In genomic region chr1:30035522-30036228, GRCh38 we compare ENCODE assay signal across 14 cellular contexts.
DNase-seq lines count a peak whose midpoint lies in the region; ATAC-seq and TF ChIP-seq lines count a peak whose summit lies in the region.
"Had no signal": no experiment of that assay in that cellular context is flagged by ENCODE, and none has a peak within 500 bp of the region (broad histone marks: within the 10 kb centered on the region; RNA-seq: fewer than 3 reads in every experiment).

No MANE protein-coding gene starts in this region.

- peak; percentile 34 for DNase-seq in natural killer cell treated with Interleukin-12 subunit alpha and Interleukin-12 subunit beta and Interleukin-15 and Interleukin-18, amount 100 ng/mL, for 72 hours (ENCODE audit: low spot score)
- DNase-seq in natural killer cell (no peak), esophagus muscularis mucosa (ENCODE audit: extremely low spot score) (peak; percentile 89), upper lobe of right lung (peak; percentile 47), NCI-H774 (lab: John Stamatoyannopoulos, UW) (no peak), HK-2 (ENCODE audit: unreplicated experiment) (no peak)
- DNase-seq: C1 segment of cervical spinal cord; CD4-positive, alpha-beta memory T cell; DMS79; GM23248; H7 had no signal

- H3K27ac Mint-ChIP-seq in natural killer cell treated with Interleukin-12 subunit alpha and Interleukin-12 subunit beta and Interleukin-15 and Interleukin-18, amount 100 ng/mL, for 72 hours, result no peak overlapping the region
- H3K27ac Mint-ChIP-seq in natural killer cell, result no peak overlapping the region
- H3K27ac Mint-ChIP-seq: B cell; CD4-positive, alpha-beta memory T cell had no signal

- 84% methylated on average over 8 of the region's 8 CpGs for WGBS in esophagus muscularis mucosa

- H3K4me3 ChIP-seq in esophagus muscularis mucosa (no peak overlapping the region), upper lobe of right lung (no peak overlapping the region)
- H3K4me3 ChIP-seq: GM12878, GM23248 had no signal

- peaks cover 12 to 20% of the 10 kb centered on the region in 2 donors for H3K27me3 Mint-ChIP-seq in natural killer cell treated with Interleukin-12 subunit alpha and Interleukin-12 subunit beta and Interleukin-15 and Interleukin-18, amount 100 ng/mL, for 72 hours
- peaks cover 9 to 19% of the 10 kb centered on the region in 2 donors for H3K27me3 Mint-ChIP-seq in natural killer cell (ENCODE audit: low read depth in 2 of 2)

- TF ChIP-seq POLR2A in esophagus muscularis mucosa (IDR thresholded peaks at IDR 0.05; ENCODE audit: low read depth), result no peak

- H3K4me1 ChIP-seq in esophagus muscularis mucosa (peaks cover 0 to 3% (median 0%) of the 10 kb centered on the region in 4 donors), upper lobe of right lung (no peaks in the 10 kb centered on the region)

- intact Hi-C loops in natural killer cell (cut with micrococcal nuclease), result no loop called here
- intact Hi-C loops in esophagus muscularis mucosa (cut with DNase I), result no loop called here
- intact Hi-C loops in upper lobe of right lung (cut with DNase I), result no loop called here

- TF ChIP-seq CTCF in natural killer cell (IDR thresholded peaks at IDR 0.05) (no peak), esophagus muscularis mucosa (IDR thresholded peaks at IDR 0.05) (no peak), upper lobe of right lung (IDR thresholded peaks at IDR 0.05) (no peak)

- no peak for ATAC-seq in natural killer cell treated with Interleukin-12 subunit alpha and Interleukin-12 subunit beta and Interleukin-15 and Interleukin-18, amount 100 ng/mL, for 72 hours
- ATAC-seq in natural killer cell (no peak), upper lobe of right lung (no peak), HG03571 (IDR thresholded peaks at IDR 0.05; ENCODE audit: unreplicated experiment) (no peak)
- ATAC-seq: GM12878 had no signal

- H3K27ac ChIP-seq in esophagus muscularis mucosa (replicated peaks in 1 of 4) (no peak overlapping the region), upper lobe of right lung (no peak overlapping the region)
- H3K27ac ChIP-seq: GM23248 had no signal

- no peaks in the 10 kb centered on the region for H3K9me3 ChIP-seq in esophagus muscularis mucosa
- H3K9me3 ChIP-seq in upper lobe of right lung, result no peaks in the 10 kb centered on the region

- no peak for TF ChIP-seq EP300 in esophagus muscularis mucosa (IDR thresholded peaks at IDR 0.05)

- no peak overlapping the region for H3K4me3 Mint-ChIP-seq in natural killer cell treated with Interleukin-12 subunit alpha and Interleukin-12 subunit beta and Interleukin-15 and Interleukin-18, amount 100 ng/mL, for 72 hours
- no peak overlapping the region for H3K4me3 Mint-ChIP-seq in natural killer cell
- H3K4me3 Mint-ChIP-seq: B cell; CD4-positive, alpha-beta memory T cell had no signal

- no peaks in the 10 kb centered on the region for H3K36me3 ChIP-seq in esophagus muscularis mucosa
- H3K36me3 ChIP-seq in upper lobe of right lung, result no peaks in the 10 kb centered on the region

- peaks cover 0 to 32% (median 3%) of the 10 kb centered on the region in 4 donors for H3K27me3 ChIP-seq in esophagus muscularis mucosa
- H3K27me3 ChIP-seq in upper lobe of right lung, result peaks cover 15% of the 10 kb centered on the region

- peaks cover 5% of the 10 kb centered on the region for H3K36me3 Mint-ChIP-seq in natural killer cell treated with Interleukin-12 subunit alpha and Interleukin-12 subunit beta and Interleukin-15 and Interleukin-18, amount 100 ng/mL, for 72 hours
- H3K36me3 Mint-ChIP-seq in natural killer cell, result no peaks in the 10 kb centered on the region
- H3K36me3 Mint-ChIP-seq: CD4-positive, alpha-beta memory T cell had no signal

- peaks cover 2% of the 10 kb centered on the region for H3K9me3 Mint-ChIP-seq in natural killer cell treated with Interleukin-12 subunit alpha and Interleukin-12 subunit beta and Interleukin-15 and Interleukin-18, amount 100 ng/mL, for 72 hours
- H3K9me3 Mint-ChIP-seq in natural killer cell, result peaks cover 2% of the 10 kb centered on the region in 2 donors

- H3K4me1 Mint-ChIP-seq in natural killer cell treated with Interleukin-12 subunit alpha and Interleukin-12 subunit beta and Interleukin-15 and Interleukin-18, amount 100 ng/mL, for 72 hours (ENCODE audit: low read depth in 2 of 2), result peaks cover 0 to 3% of the 10 kb centered on the region in 2 donors
- H3K4me1 Mint-ChIP-seq in natural killer cell, result peaks cover 0 to under 1% of the 10 kb centered on the region in 2 donors
- H3K4me1 Mint-ChIP-seq: B cell; CD4-positive, alpha-beta memory T cell had no signal

Comparison
In these comparisons a context has a peak if more than half of its experiments do, and no peak if none do; other contexts are left out.
1. DNase-seq: peak in natural killer cell treated with Interleukin-12 subunit alpha and Interleukin-12 subunit beta and Interleukin-15 and Interleukin-18, amount 100 ng/mL, for 72 hours (single experiment), esophagus muscularis mucosa (single experiment) and upper lobe of right lung (single experiment); none in natural killer cell (single experiment), NCI-H774 (single experiment) and HK-2 (single experiment).